1 cellular context compared by ENCODE assay signal in the genomic region with DNA sequence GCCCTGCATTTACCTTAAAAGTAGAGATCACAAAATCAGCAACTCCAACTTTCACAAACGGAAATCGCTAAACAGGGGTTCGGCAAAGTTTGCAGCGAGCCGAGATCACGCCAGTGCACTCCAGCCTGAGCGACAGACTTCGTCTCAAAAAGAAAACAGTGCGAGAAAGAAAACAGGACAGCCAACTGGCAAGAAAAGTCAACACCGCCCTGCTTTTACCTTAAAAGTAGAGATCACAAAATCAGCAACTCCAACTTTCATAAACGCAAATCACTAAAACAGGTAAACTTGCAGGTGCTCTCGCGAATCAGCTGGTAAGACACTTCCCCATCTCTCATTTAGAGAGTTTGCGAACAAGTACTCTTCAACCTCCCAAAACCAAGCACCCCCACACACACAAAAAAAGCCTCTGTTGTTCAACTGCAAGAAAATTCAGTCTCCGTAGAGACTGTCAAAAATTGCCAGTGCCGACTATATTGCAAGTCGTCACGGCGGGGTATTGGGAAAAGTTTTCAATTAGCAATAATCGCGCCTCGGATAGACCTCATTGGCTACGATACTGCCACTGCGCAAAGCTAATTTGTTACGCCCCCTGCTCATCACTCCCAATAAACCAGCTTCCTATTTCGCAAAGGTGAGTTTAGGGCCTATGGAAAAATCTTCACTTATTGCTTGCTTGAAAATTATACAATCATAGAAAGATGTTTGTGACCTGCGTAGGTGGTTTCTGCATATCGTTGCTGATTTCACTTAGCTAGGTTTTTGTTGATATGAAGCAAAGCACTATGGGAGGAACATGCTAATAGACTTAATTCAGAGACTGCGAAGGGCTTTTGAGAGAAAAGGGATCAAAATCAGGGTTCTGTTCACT.
TF ChIP-seq lines count a peak whose summit lies in the region.

A gene (minus strand): TSS at position 577 of the 871 bp plus-strand sequence.

TF ChIP-seq in endothelial cell of umbilical vein, 7 proteins besides CTCF, POLR2A, EP300 and RAD21:
- TF ChIP-seq JUN (IDR thresholded peaks at IDR 0.05; ENCODE audit: borderline replicate concordance, insufficient read depth, insufficient read length, low read depth), result no peak
- TF ChIP-seq FOS (IDR thresholded peaks at IDR 0.05; ENCODE audit: borderline replicate concordance, insufficient read depth, low read length), result peak; percentile 18
- no peak for TF ChIP-seq GATA2 (IDR thresholded peaks at IDR 0.05; ENCODE audit: insufficient read depth, insufficient read length, low read depth, low read length)
- TF ChIP-seq POLR2AphosphoS5 (IDR thresholded peaks at IDR 0.05; ENCODE audit: insufficient read depth, low read depth, low read length), result peak; percentile 100
- TF ChIP-seq MYC (IDR thresholded peaks at IDR 0.05; ENCODE audit: low read depth, low read length), result no peak
- TF ChIP-seq, protein P1, sequence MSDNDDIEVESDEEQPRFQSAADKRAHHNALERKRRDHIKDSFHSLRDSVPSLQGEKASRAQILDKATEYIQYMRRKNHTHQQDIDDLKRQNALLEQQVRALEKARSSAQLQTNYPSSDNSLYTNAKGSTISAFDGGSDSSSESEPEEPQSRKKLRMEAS (IDR thresholded peaks at IDR 0.05; ENCODE audit: insufficient read depth, insufficient read length), result no peak
- no peak for TF ChIP-seq EZH2 (IDR thresholded peaks at IDR 0.05; ENCODE audit: borderline replicate concordance, low read depth, low read length, severe bottlenecking)
TF ChIP-seq in endothelial cell of umbilical vein: peak in this region for 2.
